ENCODE assay signal across 8 cellular contexts in the genomic region with DNA sequence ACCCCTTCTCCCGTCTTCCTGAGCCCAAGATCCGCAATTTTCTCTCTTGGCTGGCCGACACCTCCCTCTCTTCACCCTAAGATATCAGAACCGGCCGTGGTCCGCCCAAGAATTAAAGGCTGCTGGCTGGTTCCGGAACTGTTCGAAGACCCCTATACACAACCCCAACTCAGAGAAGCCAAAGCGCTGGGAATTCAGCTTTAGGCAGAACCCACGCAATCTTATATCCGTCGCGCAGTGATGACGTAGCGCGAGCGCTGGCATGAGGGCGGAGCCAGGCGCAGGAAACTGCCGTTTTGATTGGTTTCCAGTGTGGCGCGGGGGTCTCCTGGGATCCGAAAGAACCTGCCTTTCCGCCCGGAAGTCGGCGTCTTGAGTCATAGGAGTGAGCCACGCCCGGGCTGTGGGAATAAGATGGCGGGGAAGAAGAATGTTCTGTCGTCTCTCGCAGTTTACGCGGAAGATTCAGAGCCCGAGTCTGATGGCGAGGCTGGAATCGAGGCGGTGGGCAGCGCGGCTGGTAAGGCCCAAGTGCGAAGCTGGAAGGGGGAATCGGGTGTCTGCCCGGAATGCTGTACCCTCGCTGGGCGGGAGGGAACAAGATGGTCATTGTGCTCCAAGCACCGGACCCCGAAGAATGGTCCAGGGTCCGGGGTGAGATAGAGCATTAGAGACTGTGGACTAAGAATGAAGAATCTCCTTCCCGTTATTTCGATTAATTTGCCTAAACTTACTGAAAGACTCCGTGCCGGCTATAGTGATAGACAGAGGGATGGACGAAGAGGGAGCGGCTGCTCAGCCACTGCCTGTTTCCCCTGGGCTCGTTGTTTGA. TPM values are rescaled to one million over a fixed set of nuclear protein-coding genes. Genes with fewer than 3 reads are reported as not detected.
DNase-seq lines count a peak whose midpoint lies in the region; ATAC-seq and TF ChIP-seq lines count a peak whose summit lies in the region.

RECQL5 (minus strand) TSS at position 196 of the 832 bp plus-strand sequence. CDS start 597 bp downstream, outside the sequence.
SAP30BP (plus strand) TSS at position 380 of the 832 bp plus-strand sequence; CDS start at position 415, 35 bp downstream.

- peak within 1 kb of the TSS; percentile 13 for H3K27ac Mint-ChIP-seq in T-helper 1 cell treated with Interleukin-12 subunit alpha and Interleukin-12 subunit beta and Interleukin-4 antibody, amounts not matched to agents 30 μg/mL and 1 μg/mL, for 36 hours

- peak within 1 kb of the TSS; percentile 62 to 100 (median 86) for H3K4me3 ChIP-seq in heart right ventricle
- peak within 1 kb of the TSS; percentile 61 to 99 (median 90) for H3K4me3 ChIP-seq in upper lobe of left lung

- H3K4me1 ChIP-seq in heart right ventricle (peaks cover 12 to 36% (median 24%) of the 10 kb centered on the region in 9 donors), upper lobe of left lung (peaks cover 19 to 44% (median 25%) of the 10 kb centered on the region in 4 donors)

- peaks cover 27% of the 10 kb centered on the region for H3K36me3 Mint-ChIP-seq in T-helper 1 cell treated with Interleukin-12 subunit alpha and Interleukin-12 subunit beta and Interleukin-4 antibody, amounts not matched to agents 30 μg/mL and 1 μg/mL, for 36 hours (ENCODE audit: low read depth)

- no peak for TF ChIP-seq EP300 in upper lobe of left lung (IDR thresholded peaks at IDR 0.05)

- H3K4me1 Mint-ChIP-seq in T-helper 1 cell treated with Interleukin-12 subunit alpha and Interleukin-12 subunit beta and Interleukin-4 antibody, amounts not matched to agents 30 μg/mL and 1 μg/mL, for 36 hours (ENCODE audit: low read depth), result peaks cover 16% of the 10 kb centered on the region

- H3K9me3 ChIP-seq in heart right ventricle, result no peaks in the 10 kb centered on the region
- H3K9me3 ChIP-seq in upper lobe of left lung, result no peaks in the 10 kb centered on the region

- H3K27me3 ChIP-seq in heart right ventricle, result no peaks in the 10 kb centered on the region
- H3K27me3 ChIP-seq in upper lobe of left lung, result no peaks in the 10 kb centered on the region

- in situ Hi-C loops in GM13976 (cut with MboI; ENCODE audit: low sequenced_read_pairs, unreplicated experiment), result no loop called here

- H3K9me3 Mint-ChIP-seq in T-helper 1 cell treated with Interleukin-12 subunit alpha and Interleukin-12 subunit beta and Interleukin-4 antibody, amounts not matched to agents 30 μg/mL and 1 μg/mL, for 36 hours, result no peaks in the 10 kb centered on the region

- DNase-seq in GM13976 (ENCODE audit: low spot score) (peak; percentile 94), NCI-H1694 treated with DMSO at 0.1 percent for 48 hours (lab: John Stamatoyannopoulos, UW) (peak; percentile 96), amniotic epithelial cell (ENCODE audit: low read depth) (peak; percentile 96), heart right ventricle (peak; percentile 98), posterior cingulate gyrus (peak; percentile 97 to 100 (median 99)), upper lobe of left lung (peak; percentile 93 to 98)

- TF ChIP-seq CTCF in GM13976 (IDR thresholded peaks at IDR 0.05; ENCODE audit: borderline replicate concordance, control extremely low read depth, extremely low read depth, insufficient read depth, missing control alignments) (no peak), heart right ventricle (IDR thresholded peaks at IDR 0.05) (no peak), upper lobe of left lung (IDR thresholded peaks at IDR 0.05) (peak in 1 of 6 experiments; percentile 17)

- H3K27me3 Mint-ChIP-seq in T-helper 1 cell treated with Interleukin-12 subunit alpha and Interleukin-12 subunit beta and Interleukin-4 antibody, amounts not matched to agents 30 μg/mL and 1 μg/mL, for 36 hours (ENCODE audit: low read depth), result no peaks in the 10 kb centered on the region

- H3K27ac ChIP-seq in heart right ventricle (peak within 1 kb of the TSS; percentile 46 to 94 (median 86)), upper lobe of left lung (peak within 1 kb of the TSS; percentile 85 to 96 (median 92))

- peak within 1 kb of the TSS; percentile 63 for H3K4me3 Mint-ChIP-seq in T-helper 1 cell treated with Interleukin-12 subunit alpha and Interleukin-12 subunit beta and Interleukin-4 antibody, amounts not matched to agents 30 μg/mL and 1 μg/mL, for 36 hours

- peak in 3 of 4 donors; percentile 74 to 87 (median 82) for TF ChIP-seq POLR2A in upper lobe of left lung (IDR thresholded peaks at IDR 0.05)

- WGBS in heart right ventricle, 2 donors, result 1% methylated on average over 55 of the region's 55 CpGs
- WGBS in upper lobe of left lung, 2 donors, result 0 to 1% methylated on average over 24 to 55 of the region's 55 CpGs

- intact Hi-C loops in heart right ventricle (cut with DNase I) (no loop called here), posterior cingulate gyrus (cut with DNase I) (no loop called here)

- ATAC-seq in HG02884 (IDR thresholded peaks at IDR 0.05; ENCODE audit: unreplicated experiment) (peak; percentile 66), heart right ventricle (peak; percentile 99 to 100 (median 100)), upper lobe of left lung (ENCODE audit: low FRiP score in 2 of 2) (peak; percentile 99 to 100)

- H3K36me3 ChIP-seq in heart right ventricle, result peaks cover 0 to 65% (median 37%) of the 10 kb centered on the region in 9 donors
- H3K36me3 ChIP-seq in upper lobe of left lung, result peaks cover 16 to 51% (median 37%) of the 10 kb centered on the region in 4 donors

RNA-seq across cellular contexts. Expression of gene RECQL5, which starts in this region (rescaled TPM):
- total RNA-seq in heart right ventricle, result 10 to 100 TPM in 8 of 10 donors, 1 to 10 TPM in 2; 9.2 to 14.4 (median 10.7) TPM
- polyA plus RNA-seq in heart right ventricle, result 10 to 100 TPM in 1 of 2 donors, 1 to 10 TPM in 1; 6.3 to 32.1 TPM
- total RNA-seq in upper lobe of left lung, result 10 to 100 TPM; 11.4 to 97.4 (median 41.4) TPM

RNA-seq across cellular contexts. Expression of gene SAP30BP, which starts in this region (rescaled TPM):
- total RNA-seq in heart right ventricle (10 to 100 TPM; 41.7 to 64.4 (median 55.8) TPM), upper lobe of left lung (100 to 1,000 TPM in 1 of 6 donors, 10 to 100 TPM in 5; 64.1 to 125 (median 80.8) TPM)
- polyA plus RNA-seq in heart right ventricle, result 100 to 1,000 TPM in 1 of 2 donors, 10 to 100 TPM in 1; 78.4 to 115 TPM

Comparison
In these comparisons a context has a peak if more than half of its experiments do, and no peak if none do; other contexts are left out.
1. Peak in every context shown above with its lines: DNase-seq, ATAC-seq, H3K4me3 ChIP-seq and H3K27ac ChIP-seq.